In genomic region chr14:50231475-50232275, GRCh38 we compare ENCODE assay signal across 2 cellular contexts.
A peak's percentile ranks its signal among the peaks of the same experiment; 100 is the strongest.
TF ChIP-seq lines count a peak whose summit lies in the region.

TSS of gene SOS2 (minus strand) at chr14:50231578. CDS start at chr14:50231283, 295 bp downstream.

TF ChIP-seq in HEK293, 187 proteins besides CTCF, POLR2A, EP300 and RAD21 (continued from another document and continues in another):
- peak; percentile 88 for TF ChIP-seq PATZ1 (tag by site-specific recombination; IDR thresholded peaks at IDR 0.05)
- TF ChIP-seq TSHZ1 (tag by site-specific recombination; IDR thresholded peaks at IDR 0.05; ENCODE audit: borderline replicate concordance), result no peak
- TF ChIP-seq ZSCAN5A (tag by site-specific recombination; IDR thresholded peaks at IDR 0.05), result 0 out of 2 replicates have a peak, but pooled peaks have one; percentile 51
- peak; percentile 84 for TF ChIP-seq ZBTB20 (tag by site-specific recombination; IDR thresholded peaks at IDR 0.05)
- TF ChIP-seq KLF16 (tag by site-specific recombination; IDR thresholded peaks at IDR 0.05), result 0 out of 2 replicates have a peak, but pooled peaks have one; percentile 20
- peak; percentile 74 for TF ChIP-seq PRDM10 (tag by site-specific recombination; IDR thresholded peaks at IDR 0.05)
- 0 out of 2 replicates have a peak, but pooled peaks have one; percentile 46 for TF ChIP-seq ZSCAN30 (tag by site-specific recombination; IDR thresholded peaks at IDR 0.05)

TF ChIP-seq in SK-N-SH, 30 proteins besides CTCF, POLR2A, EP300 and RAD21 (continued from another document):
- TF ChIP-seq USF2 (IDR thresholded peaks at IDR 0.05; ENCODE audit: borderline replicate concordance, low read depth, low read length) (no peak), RFX5 (IDR thresholded peaks at IDR 0.05; ENCODE audit: low read length) (no peak), NRF1 (IDR thresholded peaks at IDR 0.05; ENCODE audit: low read depth, low read length) (peak; percentile 80), TCF12 (IDR thresholded peaks at IDR 0.05) (peak; percentile 10; the same call in 1 of the 2 replicates), FOXJ3 (CRISPR knock-in tag; IDR thresholded peaks at IDR 0.05) (no peak), YY1 (IDR thresholded peaks at IDR 0.05; ENCODE audit: low read depth) (peak; percentile 58; the same call in 1 of the 2 replicates), GATA2 (CRISPR knock-in tag; IDR thresholded peaks at IDR 0.05) (no peak)
